ENCODE assay signal across 9 cellular contexts in genomic region chr10:99560277-99561126, GRCh38. TPM values are rescaled to one million over a fixed set of nuclear protein-coding genes. Genes with fewer than 3 reads are reported as not detected.
DNase-seq lines count a peak whose midpoint lies in the region; ATAC-seq and TF ChIP-seq lines count a peak whose summit lies in the region.
"Had no signal": no experiment of that assay in that cellular context is flagged by ENCODE, and none has a peak within 500 bp of the region (broad histone marks: within the 10 kb centered on the region; RNA-seq: fewer than 3 reads in every experiment).

No MANE protein-coding gene starts in this region.

- TF ChIP-seq CTCF in tibial nerve (IDR thresholded peaks at IDR 0.05) = peak; percentile 33 to 65 (median 46)

- peaks cover 0 to 18% of the 10 kb centered on the region in 2 donors for H3K27me3 ChIP-seq in tibial nerve
- H3K27me3 ChIP-seq: uterus had no signal

- ATAC-seq in GM18907 (IDR thresholded peaks at IDR 0.05; ENCODE audit: unreplicated experiment) = no peak

- H3K9me3 ChIP-seq in tibial nerve = no peaks in the 10 kb centered on the region
- H3K9me3 ChIP-seq: uterus had no signal

- WGBS in tibial nerve, 2 donors = 35 to 37% methylated on average over 13 of the region's 13 CpGs

- H3K36me3 ChIP-seq in tibial nerve = no peaks in the 10 kb centered on the region
- H3K36me3 ChIP-seq: uterus had no signal

- DNase-seq in NCI-H446 (lab: John Stamatoyannopoulos, UW) (peak; percentile 7 to 30), NCI-H446 treated with DMSO at 0.1 percent for 48 hours (lab: John Stamatoyannopoulos, UW) (no peak), LHCN-M2 (ENCODE audit: low read depth) (peak; percentile 56), T follicular helper cell (ENCODE audit: low read depth) (peak; percentile 14), lung microvascular endothelial cell (ENCODE audit: low read depth in 2 of 2) (peak; percentile 60 to 65), tibial nerve (ENCODE audit: low spot score in 2 of 2) (peak in 1 of 2 donors; percentile 33)
- DNase-seq in central memory CD4-positive, alpha-beta T cell = peak; percentile 15

- H3K4me3 ChIP-seq in tibial nerve = no peak overlapping the region
- H3K4me3 ChIP-seq: uterus had no signal

- TF ChIP-seq POLR2A in tibial nerve (IDR thresholded peaks at IDR 0.05) = no peak

- no peak for TF ChIP-seq EP300 in tibial nerve (IDR thresholded peaks at IDR 0.05)

- H3K27ac ChIP-seq in tibial nerve = no peak overlapping the region
- H3K27ac ChIP-seq: uterus had no signal

- H3K4me1 ChIP-seq in tibial nerve = no peaks in the 10 kb centered on the region
- H3K4me1 ChIP-seq: uterus had no signal

RNA-seq across cellular contexts. Expression of gene NKX2-3, which starts 27.8 kb away (rescaled TPM):
- total RNA-seq in LHCN-M2 (2014; rRNA removed) (0.19 TPM in 1 of 2 replicates, not detected in the other), lung microvascular endothelial cell (not detected in 2 replicates), tibial nerve (not detected)
- polyA plus RNA-seq in LHCN-M2 (2012) = not detected
- total RNA-seq: uterus had no signal

RNA-seq across cellular contexts. Expression of gene SLC25A28, which starts 59.7 kb away (rescaled TPM):
- total RNA-seq in LHCN-M2 (2014; rRNA removed) (15.9 and 16.0 TPM in 2 replicates), lung microvascular endothelial cell (8.3 and 11.1 TPM in 2 replicates), tibial nerve (10 to 100 TPM; 35.2 to 65.6 (median 47.8) TPM)
- polyA plus RNA-seq in LHCN-M2 (2012) = 17.5 TPM
